ENCODE assay signal across 2 cellular contexts in the genomic region with DNA sequence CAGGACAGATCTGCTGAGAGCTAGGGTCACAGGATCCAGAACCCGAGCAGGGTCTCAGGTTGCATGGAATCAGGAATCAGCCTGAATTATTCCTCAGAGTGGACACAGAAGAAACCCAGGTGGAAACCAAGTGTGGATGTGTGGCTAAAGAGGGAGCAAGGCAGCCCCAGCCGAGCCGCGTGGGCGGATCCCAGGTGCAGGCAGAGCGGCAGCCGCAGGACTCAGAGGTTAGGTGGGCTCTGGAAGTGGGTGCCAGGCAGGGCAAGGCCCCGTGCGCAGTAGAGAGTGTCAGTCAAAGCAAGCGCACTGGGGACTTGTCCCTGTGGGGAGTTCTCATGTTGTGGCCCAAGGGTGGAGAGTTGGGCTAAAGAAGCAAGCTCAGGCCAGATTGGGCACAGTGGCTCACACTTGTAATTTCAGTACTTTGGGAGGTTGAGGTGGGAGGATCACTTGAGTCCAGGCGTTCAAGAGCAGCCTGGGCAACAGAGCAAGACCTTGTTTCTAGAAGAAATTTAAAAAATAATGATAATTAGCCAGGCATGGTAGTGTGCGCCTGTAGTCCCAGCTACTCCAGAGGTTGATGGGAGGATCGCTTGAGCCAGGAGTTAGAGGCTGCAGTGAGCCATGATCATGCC.
TF ChIP-seq lines count a peak whose summit lies in the region.

No MANE protein-coding gene starts in this region.

TF ChIP-seq in GM23338, 12 proteins besides CTCF, POLR2A, EP300 and RAD21 (continues in another document):
- TF ChIP-seq NANOG (IDR thresholded peaks at IDR 0.05; ENCODE audit: borderline replicate concordance) = no peak
- TF ChIP-seq, protein P1, sequence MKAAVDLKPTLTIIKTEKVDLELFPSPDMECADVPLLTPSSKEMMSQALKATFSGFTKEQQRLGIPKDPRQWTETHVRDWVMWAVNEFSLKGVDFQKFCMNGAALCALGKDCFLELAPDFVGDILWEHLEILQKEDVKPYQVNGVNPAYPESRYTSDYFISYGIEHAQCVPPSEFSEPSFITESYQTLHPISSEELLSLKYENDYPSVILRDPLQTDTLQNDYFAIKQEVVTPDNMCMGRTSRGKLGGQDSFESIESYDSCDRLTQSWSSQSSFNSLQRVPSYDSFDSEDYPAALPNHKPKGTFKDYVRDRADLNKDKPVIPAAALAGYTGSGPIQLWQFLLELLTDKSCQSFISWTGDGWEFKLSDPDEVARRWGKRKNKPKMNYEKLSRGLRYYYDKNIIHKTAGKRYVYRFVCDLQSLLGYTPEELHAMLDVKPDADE (IDR thresholded peaks at IDR 0.05) = no peak
- TF ChIP-seq ZNF331 (CRISPR knock-in tag; IDR thresholded peaks at IDR 0.05; ENCODE audit: low read depth) = no peak
- no peak for TF ChIP-seq STAT1 (IDR thresholded peaks at IDR 0.05; ENCODE audit: unreplicated experiment)
- no peak for TF ChIP-seq EZH2phosphoT487 (IDR thresholded peaks at IDR 0.05; ENCODE audit: unreplicated experiment)
- TF ChIP-seq, protein P2, sequence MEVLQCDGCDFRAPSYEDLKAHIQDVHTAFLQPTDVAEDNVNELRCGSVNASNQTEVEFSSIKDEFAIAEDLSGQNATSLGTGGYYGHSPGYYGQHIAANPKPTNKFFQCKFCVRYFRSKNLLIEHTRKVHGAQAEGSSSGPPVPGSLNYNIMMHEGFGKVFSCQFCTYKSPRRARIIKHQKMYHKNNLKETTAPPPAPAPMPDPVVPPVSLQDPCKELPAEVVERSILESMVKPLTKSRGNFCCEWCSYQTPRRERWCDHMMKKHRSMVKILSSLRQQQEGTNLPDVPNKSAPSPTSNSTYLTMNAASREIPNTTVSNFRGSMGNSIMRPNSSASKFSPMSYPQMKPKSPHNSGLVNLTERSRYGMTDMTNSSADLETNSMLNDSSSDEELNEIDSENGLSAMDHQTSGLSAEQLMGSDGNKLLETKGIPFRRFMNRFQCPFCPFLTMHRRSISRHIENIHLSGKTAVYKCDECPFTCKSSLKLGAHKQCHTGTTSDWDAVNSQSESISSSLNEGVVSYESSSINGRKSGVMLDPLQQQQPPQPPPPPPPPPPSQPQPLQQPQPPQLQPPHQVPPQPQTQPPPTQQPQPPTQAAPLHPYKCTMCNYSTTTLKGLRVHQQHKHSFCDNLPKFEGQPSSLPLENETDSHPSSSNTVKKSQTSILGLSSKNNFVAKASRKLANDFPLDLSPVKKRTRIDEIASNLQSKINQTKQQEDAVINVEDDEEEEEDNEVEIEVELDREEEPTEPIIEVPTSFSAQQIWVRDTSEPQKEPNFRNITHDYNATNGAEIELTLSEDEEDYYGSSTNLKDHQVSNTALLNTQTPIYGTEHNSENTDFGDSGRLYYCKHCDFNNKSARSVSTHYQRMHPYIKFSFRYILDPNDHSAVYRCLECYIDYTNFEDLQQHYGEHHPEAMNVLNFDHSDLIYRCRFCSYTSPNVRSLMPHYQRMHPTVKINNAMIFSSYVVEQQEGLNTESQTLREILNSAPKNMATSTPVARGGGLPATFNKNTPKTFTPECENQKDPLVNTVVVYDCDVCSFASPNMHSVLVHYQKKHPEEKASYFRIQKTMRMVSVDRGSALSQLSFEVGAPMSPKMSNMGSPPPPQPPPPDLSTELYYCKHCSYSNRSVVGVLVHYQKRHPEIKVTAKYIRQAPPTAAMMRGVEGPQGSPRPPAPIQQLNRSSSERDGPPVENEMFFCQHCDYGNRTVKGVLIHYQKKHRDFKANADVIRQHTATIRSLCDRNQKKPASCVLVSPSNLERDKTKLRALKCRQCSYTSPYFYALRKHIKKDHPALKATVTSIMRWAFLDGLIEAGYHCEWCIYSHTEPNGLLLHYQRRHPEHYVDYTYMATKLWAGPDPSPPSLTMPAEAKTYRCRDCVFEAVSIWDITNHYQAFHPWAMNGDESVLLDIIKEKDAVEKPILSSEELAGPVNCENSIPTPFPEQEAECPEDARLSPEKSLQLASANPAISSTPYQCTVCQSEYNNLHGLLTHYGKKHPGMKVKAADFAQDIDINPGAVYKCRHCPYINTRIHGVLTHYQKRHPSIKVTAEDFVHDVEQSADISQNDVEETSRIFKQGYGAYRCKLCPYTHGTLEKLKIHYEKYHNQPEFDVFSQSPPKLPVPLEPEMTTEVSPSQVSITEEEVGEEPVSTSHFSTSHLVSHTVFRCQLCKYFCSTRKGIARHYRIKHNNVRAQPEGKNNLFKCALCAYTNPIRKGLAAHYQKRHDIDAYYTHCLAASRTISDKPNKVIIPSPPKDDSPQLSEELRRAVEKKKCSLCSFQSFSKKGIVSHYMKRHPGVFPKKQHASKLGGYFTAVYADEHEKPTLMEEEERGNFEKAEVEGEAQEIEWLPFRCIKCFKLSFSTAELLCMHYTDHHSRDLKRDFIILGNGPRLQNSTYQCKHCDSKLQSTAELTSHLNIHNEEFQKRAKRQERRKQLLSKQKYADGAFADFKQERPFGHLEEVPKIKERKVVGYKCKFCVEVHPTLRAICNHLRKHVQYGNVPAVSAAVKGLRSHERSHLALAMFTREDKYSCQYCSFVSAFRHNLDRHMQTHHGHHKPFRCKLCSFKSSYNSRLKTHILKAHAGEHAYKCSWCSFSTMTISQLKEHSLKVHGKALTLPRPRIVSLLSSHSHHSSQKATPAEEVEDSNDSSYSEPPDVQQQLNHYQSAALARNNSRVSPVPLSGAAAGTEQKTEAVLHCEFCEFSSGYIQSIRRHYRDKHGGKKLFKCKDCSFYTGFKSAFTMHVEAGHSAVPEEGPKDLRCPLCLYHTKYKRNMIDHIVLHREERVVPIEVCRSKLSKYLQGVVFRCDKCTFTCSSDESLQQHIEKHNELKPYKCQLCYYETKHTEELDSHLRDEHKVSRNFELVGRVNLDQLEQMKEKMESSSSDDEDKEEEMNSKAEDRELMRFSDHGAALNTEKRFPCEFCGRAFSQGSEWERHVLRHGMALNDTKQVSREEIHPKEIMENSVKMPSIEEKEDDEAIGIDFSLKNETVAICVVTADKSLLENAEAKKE (CRISPR knock-in tag; IDR thresholded peaks at IDR 0.05) = no peak
- TF ChIP-seq ZNF114 (CRISPR knock-in tag; IDR thresholded peaks at IDR 0.05) = no peak
- TF ChIP-seq, protein P3, sequence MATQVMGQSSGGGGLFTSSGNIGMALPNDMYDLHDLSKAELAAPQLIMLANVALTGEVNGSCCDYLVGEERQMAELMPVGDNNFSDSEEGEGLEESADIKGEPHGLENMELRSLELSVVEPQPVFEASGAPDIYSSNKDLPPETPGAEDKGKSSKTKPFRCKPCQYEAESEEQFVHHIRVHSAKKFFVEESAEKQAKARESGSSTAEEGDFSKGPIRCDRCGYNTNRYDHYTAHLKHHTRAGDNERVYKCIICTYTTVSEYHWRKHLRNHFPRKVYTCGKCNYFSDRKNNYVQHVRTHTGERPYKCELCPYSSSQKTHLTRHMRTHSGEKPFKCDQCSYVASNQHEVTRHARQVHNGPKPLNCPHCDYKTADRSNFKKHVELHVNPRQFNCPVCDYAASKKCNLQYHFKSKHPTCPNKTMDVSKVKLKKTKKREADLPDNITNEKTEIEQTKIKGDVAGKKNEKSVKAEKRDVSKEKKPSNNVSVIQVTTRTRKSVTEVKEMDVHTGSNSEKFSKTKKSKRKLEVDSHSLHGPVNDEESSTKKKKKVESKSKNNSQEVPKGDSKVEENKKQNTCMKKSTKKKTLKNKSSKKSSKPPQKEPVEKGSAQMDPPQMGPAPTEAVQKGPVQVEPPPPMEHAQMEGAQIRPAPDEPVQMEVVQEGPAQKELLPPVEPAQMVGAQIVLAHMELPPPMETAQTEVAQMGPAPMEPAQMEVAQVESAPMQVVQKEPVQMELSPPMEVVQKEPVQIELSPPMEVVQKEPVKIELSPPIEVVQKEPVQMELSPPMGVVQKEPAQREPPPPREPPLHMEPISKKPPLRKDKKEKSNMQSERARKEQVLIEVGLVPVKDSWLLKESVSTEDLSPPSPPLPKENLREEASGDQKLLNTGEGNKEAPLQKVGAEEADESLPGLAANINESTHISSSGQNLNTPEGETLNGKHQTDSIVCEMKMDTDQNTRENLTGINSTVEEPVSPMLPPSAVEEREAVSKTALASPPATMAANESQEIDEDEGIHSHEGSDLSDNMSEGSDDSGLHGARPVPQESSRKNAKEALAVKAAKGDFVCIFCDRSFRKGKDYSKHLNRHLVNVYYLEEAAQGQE (IDR thresholded peaks at IDR 0.05; ENCODE audit: unreplicated experiment) = no peak

TF ChIP-seq in H1, 55 proteins besides CTCF, POLR2A, EP300 and RAD21:
- TF ChIP-seq, protein P4, sequence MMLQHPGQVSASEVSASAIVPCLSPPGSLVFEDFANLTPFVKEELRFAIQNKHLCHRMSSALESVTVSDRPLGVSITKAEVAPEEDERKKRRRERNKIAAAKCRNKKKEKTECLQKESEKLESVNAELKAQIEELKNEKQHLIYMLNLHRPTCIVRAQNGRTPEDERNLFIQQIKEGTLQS (IDR thresholded peaks at IDR 0.05; ENCODE audit: insufficient read depth, low read depth, low read length) = no peak
- TF ChIP-seq TAF1 (IDR thresholded peaks at IDR 0.05; ENCODE audit: low read depth, low read length) = no peak
- TF ChIP-seq HDAC2 (IDR thresholded peaks at IDR 0.05; ENCODE audit: borderline replicate concordance in 1 of 2, low read depth in 2 of 2, low read length in 2 of 2) = no peak
- TF ChIP-seq KDM4A (IDR thresholded peaks at IDR 0.05; ENCODE audit: low read depth, low read length, severe bottlenecking) = no peak
